Comparison of ENCODE assay signal across 8 cellular contexts in genomic region chr11:7571640-7572000, GRCh38. TPM values are rescaled to one million over a fixed set of nuclear protein-coding genes. Genes with fewer than 3 reads are reported as not detected.
DNase-seq lines count a peak whose midpoint lies in the region; ATAC-seq and FAIRE-seq lines count a peak whose summit lies in the region.

No MANE protein-coding gene starts in this region.

- peak; percentile 74 for ATAC-seq in sciatic nerve
- no peak for ATAC-seq in GM21786 (IDR thresholded peaks at IDR 0.05; ENCODE audit: unreplicated experiment)
- ATAC-seq in GM18498 (IDR thresholded peaks at IDR 0.05; ENCODE audit: unreplicated experiment) = no peak

- DNase-seq in AG08396 (ENCODE audit: low spot score) (peak; percentile 70), GM19239 (ENCODE audit: insufficient read length, low spot score) (no peak), NCI-H2107 treated with DMSO at 0.1 percent for 48 hours (lab: John Stamatoyannopoulos, UW; ENCODE audit: unreplicated experiment) (peak; percentile 61), anterior cingulate cortex (lab: John Stamatoyannopoulos, UW) (peak in 44 of 58 donors; percentile 16 to 74 (median 50)), hypothalamus (lab: John Stamatoyannopoulos, UW) (peak in 37 of 51 donors; percentile 19 to 85 (median 48)), sciatic nerve (ENCODE audit: low spot score) (peak; percentile 84)

- intact Hi-C loops in sciatic nerve (cut with DNase I) = loop anchor here (5.0 kb wide), 1 partner anchor 86 kb away; no protein-coding TSS in a partner anchor

- FAIRE-seq in GM19239 (lab: Jason Lieb, UNC) = peak; percentile 60

RNA-seq across cellular contexts. Expression of gene PPFIBP2, which starts 57.8 kb away (rescaled TPM):
- total RNA-seq in sciatic nerve = 52.3 TPM
